Comparison of ENCODE assay signal across 17 cellular contexts in the genomic region with DNA sequence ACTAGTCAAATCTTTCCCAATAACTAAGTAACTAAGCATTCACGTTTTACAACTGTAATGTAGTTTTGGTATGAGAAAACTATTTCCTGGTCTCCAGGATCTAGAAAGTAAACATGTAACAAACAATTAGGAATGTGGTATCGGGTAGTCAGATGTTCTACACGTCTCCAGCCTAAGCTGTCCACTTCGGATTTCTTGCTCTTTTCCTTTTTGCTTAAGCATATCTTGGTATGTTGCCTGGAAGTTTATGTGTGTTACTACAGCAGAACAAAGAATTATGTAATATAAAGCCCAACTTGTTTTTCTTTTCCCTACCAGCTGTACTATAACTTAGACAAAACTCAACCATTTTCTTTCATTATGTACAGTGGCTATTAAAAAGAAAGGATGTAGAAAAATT. TPM values are rescaled to one million over a fixed set of nuclear protein-coding genes. Genes with fewer than 3 reads are reported as not detected.
A peak's percentile ranks its signal among the peaks of the same experiment; 100 is the strongest.
DNase-seq lines count a peak whose midpoint lies in the region; TF ChIP-seq lines count a peak whose summit lies in the region.
"Had no signal": no experiment of that assay in that cellular context is flagged by ENCODE, and none has a peak within 500 bp of the region (broad histone marks: within the 10 kb centered on the region; RNA-seq: fewer than 3 reads in every experiment).

No MANE protein-coding gene starts in this region.

- no peaks in the 10 kb centered on the region for H3K9me3 ChIP-seq in adipocyte (ENCODE audit: control insufficient read depth, low read length)
- H3K9me3 ChIP-seq: tibial nerve had no signal

- H3K36me3 Mint-ChIP-seq in type B pancreatic cell: peaks cover 39% of the 10 kb centered on the region

- no peaks in the 10 kb centered on the region for H3K9me3 Mint-ChIP-seq in type B pancreatic cell

- H3K4me1 ChIP-seq in adipocyte (ENCODE audit: control insufficient read depth, insufficient read depth, low read length): peaks cover 28% of the 10 kb centered on the region

- H3K4me3 Mint-ChIP-seq in type B pancreatic cell: no peak overlapping the region

- peak overlapping the region; percentile 60 for H3K4me3 ChIP-seq in adipocyte (ENCODE audit: low read length)
- no peak overlapping the region for H3K4me3 ChIP-seq in fibroblast of the aortic adventitia (ENCODE audit: low read depth, low read length)
- H3K4me3 ChIP-seq: BLaER1, cardiac muscle cell, SK-N-MC, tibial nerve had no signal

- DNase-seq in AG09319 (ENCODE audit: extremely low read depth, low read depth) (peak; percentile 83), adipocyte (ENCODE audit: low read depth) (peak; percentile 84), fibroblast of the aortic adventitia (ENCODE audit: low read depth) (peak; percentile 82), non-pigmented ciliary epithelial cell (ENCODE audit: low read depth) (peak; percentile 45), T-helper 1 cell (no peak), NCI-H1694 (lab: John Stamatoyannopoulos, UW) (no peak), type B pancreatic cell (ENCODE audit: extremely low spot score, unreplicated experiment) (no peak)
- no peak for DNase-seq in stimulated activated CD4-positive, alpha-beta T cell treated with anti-CD3 and anti-CD28 coated beads, Interleukin-4, amount 100 ng/mL, for 24 hours
- DNase-seq: activated gamma-delta T cell treated with Interleukin-2 at 50 U/mL for 16 hours, DND-41, NCI-H1092, nucleus accumbens, WERI-Rb-1 had no signal

- peak overlapping the region; percentile 57 for H3K9ac ChIP-seq in adipocyte (ENCODE audit: low read length)
- H3K9ac ChIP-seq: BLaER1 had no signal

- H3K36me3 ChIP-seq in adipocyte (ENCODE audit: control insufficient read depth, insufficient read depth, low read length, severe bottlenecking): peaks cover 19% of the 10 kb centered on the region

- no peaks in the 10 kb centered on the region for H3K4me1 Mint-ChIP-seq in type B pancreatic cell (ENCODE audit: unreplicated experiment)

- TF ChIP-seq CTCF in AG09319 (IDR thresholded peaks at IDR 0.05; ENCODE audit: low read depth, low read length): no peak
- TF ChIP-seq CTCF in fibroblast of the aortic adventitia (IDR thresholded peaks at IDR 0.05; ENCODE audit: insufficient read depth, low read length): no peak
- TF ChIP-seq CTCF in type B pancreatic cell (conservative IDR thresholded peaks at IDR 0.05): no peak

- H3K27me3 Mint-ChIP-seq in type B pancreatic cell: no peaks in the 10 kb centered on the region

- no peaks in the 10 kb centered on the region for H3K27me3 ChIP-seq in adipocyte (replicated peaks; ENCODE audit: control insufficient read depth, insufficient read depth, low read length)
- H3K27me3 ChIP-seq: BLaER1, cardiac muscle cell, tibial nerve had no signal

- no peak overlapping the region for H3K27ac Mint-ChIP-seq in type B pancreatic cell

RNA-seq across cellular contexts. Expression of gene WARS2, which starts 20.4 kb away (rescaled TPM):
- total RNA-seq in fibroblast of the aortic adventitia (ENCODE audit: low replicate concordance) (21.7 and 22.5 TPM in 2 replicates), type B pancreatic cell (ENCODE audit: low replicate concordance) (13.8 and 14.9 TPM in 2 replicates)

Comparison
In these comparisons a context has a peak if more than half of its experiments do, and no peak if none do; other contexts are left out.
1. DNase-seq: peak in AG09319 (single experiment), adipocyte (single experiment), fibroblast of the aortic adventitia (single experiment) and non-pigmented ciliary epithelial cell (single experiment); none in T-helper 1 cell (0 of 5), NCI-H1694 (single experiment), stimulated activated CD4-positive, alpha-beta T cell treated with anti-CD3 and anti-CD28 coated beads, Interleukin-4, amount 100 ng/mL, for 24 hours (single experiment) and type B pancreatic cell (single experiment).